In the genomic region with DNA sequence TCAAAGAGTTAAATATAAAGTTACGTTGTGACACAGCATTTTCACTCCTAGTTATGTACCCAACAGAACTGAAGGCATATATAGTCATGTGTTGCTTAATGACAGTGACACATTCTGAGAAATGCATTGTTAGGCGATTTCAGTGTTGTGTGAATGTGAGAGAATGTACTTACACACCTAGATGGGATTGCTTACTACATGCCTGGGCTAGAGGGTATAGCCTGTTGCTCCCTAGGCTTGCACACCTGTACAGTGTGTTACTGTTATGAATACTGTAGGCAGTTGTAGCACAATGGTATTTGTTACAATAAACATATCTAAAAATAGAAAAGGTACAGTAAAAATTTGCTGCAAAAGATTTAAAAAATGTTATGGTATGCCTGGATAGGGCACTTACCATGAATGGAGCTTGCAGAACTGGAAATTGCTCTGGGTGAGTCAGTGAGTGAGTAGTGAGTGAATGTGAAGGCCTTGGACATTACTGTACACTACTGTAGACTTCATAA, we compare ENCODE assay signal across 1 cellular context.
TF ChIP-seq lines count a peak whose summit lies in the region.

No MANE protein-coding gene starts in this region.

TF ChIP-seq in GM12878, 131 proteins besides CTCF, POLR2A, EP300 and RAD21 (continued from another document):
- TF ChIP-seq, protein P1, sequence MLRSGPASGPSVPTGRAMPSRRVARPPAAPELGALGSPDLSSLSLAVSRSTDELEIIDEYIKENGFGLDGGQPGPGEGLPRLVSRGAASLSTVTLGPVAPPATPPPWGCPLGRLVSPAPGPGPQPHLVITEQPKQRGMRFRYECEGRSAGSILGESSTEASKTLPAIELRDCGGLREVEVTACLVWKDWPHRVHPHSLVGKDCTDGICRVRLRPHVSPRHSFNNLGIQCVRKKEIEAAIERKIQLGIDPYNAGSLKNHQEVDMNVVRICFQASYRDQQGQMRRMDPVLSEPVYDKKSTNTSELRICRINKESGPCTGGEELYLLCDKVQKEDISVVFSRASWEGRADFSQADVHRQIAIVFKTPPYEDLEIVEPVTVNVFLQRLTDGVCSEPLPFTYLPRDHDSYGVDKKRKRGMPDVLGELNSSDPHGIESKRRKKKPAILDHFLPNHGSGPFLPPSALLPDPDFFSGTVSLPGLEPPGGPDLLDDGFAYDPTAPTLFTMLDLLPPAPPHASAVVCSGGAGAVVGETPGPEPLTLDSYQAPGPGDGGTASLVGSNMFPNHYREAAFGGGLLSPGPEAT (IDR thresholded peaks at IDR 0.05; ENCODE audit: low read depth), result peak; percentile 49; the same call in 1 of the 2 replicates
- 0 out of 2 replicates have a peak, but pooled peaks have one; percentile 26 for TF ChIP-seq MEF2A (IDR thresholded peaks at IDR 0.05; ENCODE audit: insufficient read depth, low read depth, low read length)
- 0 out of 2 replicates have a peak, but pooled peaks have one; percentile 20 for TF ChIP-seq BCL11A (IDR thresholded peaks at IDR 0.05; ENCODE audit: low read depth, low read length)
- TF ChIP-seq DPF2 (IDR thresholded peaks at IDR 0.05), result no peak; the same call in 1 of the 2 replicates
- 0 out of 2 replicates have a peak, but pooled peaks have one; percentile 5 for TF ChIP-seq NR2F1 (conservative IDR thresholded peaks at IDR 0.05)
- TF ChIP-seq, protein P2, sequence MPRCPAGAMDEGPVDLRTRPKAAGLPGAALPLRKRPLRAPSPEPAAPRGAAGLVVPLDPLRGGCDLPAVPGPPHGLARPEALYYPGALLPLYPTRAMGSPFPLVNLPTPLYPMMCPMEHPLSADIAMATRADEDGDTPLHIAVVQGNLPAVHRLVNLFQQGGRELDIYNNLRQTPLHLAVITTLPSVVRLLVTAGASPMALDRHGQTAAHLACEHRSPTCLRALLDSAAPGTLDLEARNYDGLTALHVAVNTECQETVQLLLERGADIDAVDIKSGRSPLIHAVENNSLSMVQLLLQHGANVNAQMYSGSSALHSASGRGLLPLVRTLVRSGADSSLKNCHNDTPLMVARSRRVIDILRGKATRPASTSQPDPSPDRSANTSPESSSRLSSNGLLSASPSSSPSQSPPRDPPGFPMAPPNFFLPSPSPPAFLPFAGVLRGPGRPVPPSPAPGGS (IDR thresholded peaks at IDR 0.05; ENCODE audit: borderline replicate concordance, insufficient read depth, low read depth, low read length, poor library complexity, severe bottlenecking), result peak; percentile 67
- TF ChIP-seq MTA2 (IDR thresholded peaks at IDR 0.05; ENCODE audit: low read depth), result peak; percentile 68; the same call in 1 of the 2 replicates
- TF ChIP-seq SUZ12 (IDR thresholded peaks at IDR 0.05; ENCODE audit: unreplicated experiment), result no peak
- peak; percentile 94; the same call in 1 of the 2 replicates for TF ChIP-seq BACH1 (IDR thresholded peaks at IDR 0.05; ENCODE audit: borderline replicate concordance)
- TF ChIP-seq MEF2B (IDR thresholded peaks at IDR 0.05; ENCODE audit: partially characterized antibody, poor library complexity, severe bottlenecking), result peak; percentile 21
- peak; percentile 74 for TF ChIP-seq RAD51 (IDR thresholded peaks at IDR 0.05)
- TF ChIP-seq, protein P3, sequence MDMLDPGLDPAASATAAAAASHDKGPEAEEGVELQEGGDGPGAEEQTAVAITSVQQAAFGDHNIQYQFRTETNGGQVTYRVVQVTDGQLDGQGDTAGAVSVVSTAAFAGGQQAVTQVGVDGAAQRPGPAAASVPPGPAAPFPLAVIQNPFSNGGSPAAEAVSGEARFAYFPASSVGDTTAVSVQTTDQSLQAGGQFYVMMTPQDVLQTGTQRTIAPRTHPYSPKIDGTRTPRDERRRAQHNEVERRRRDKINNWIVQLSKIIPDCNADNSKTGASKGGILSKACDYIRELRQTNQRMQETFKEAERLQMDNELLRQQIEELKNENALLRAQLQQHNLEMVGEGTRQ (IDR thresholded peaks at IDR 0.05; ENCODE audit: borderline replicate concordance, low read depth, low read length), result peak; percentile 5; the same call in 1 of the 2 replicates
- TF ChIP-seq JUNB (IDR thresholded peaks at IDR 0.05), result peak; percentile 72
- TF ChIP-seq E2F4 (IDR thresholded peaks at IDR 0.05; ENCODE audit: low read depth, low read length), result no peak
- peak; percentile 62; the same call in 1 of the 2 replicates for TF ChIP-seq NFIC (IDR thresholded peaks at IDR 0.05; ENCODE audit: low read depth, low read length)
- peak in 1 of 2 experiments; percentile 68; a peak in 2 of 4 replicates for TF ChIP-seq BHLHE40 (IDR thresholded peaks at IDR 0.05; ENCODE audit: borderline replicate concordance in 1 of 2, low read depth in 2 of 2, low read length in 1 of 2)
- TF ChIP-seq EGR1 (IDR thresholded peaks at IDR 0.05; ENCODE audit: borderline replicate concordance in 1 of 2, low read depth in 2 of 2, low read length in 2 of 2), result no peak
- TF ChIP-seq CEBPB (IDR thresholded peaks at IDR 0.05; ENCODE audit: borderline replicate concordance in 1 of 2, low read depth in 2 of 2, low read length in 2 of 2), result peak in 1 of 2 experiments; percentile 46; a peak in 1 of 4 replicates
- TF ChIP-seq RFX5 (IDR thresholded peaks at IDR 0.05; ENCODE audit: low read depth, low read length), result 0 out of 2 replicates have a peak, but pooled peaks have one; percentile 39
- TF ChIP-seq IRF4 (IDR thresholded peaks at IDR 0.05; ENCODE audit: low read depth, low read length), result peak; percentile 75
- TF ChIP-seq ATF7 (IDR thresholded peaks at IDR 0.05; ENCODE audit: low read depth), result peak; percentile 65
- TF ChIP-seq IKZF1 (conservative IDR thresholded peaks at IDR 0.05), result peak; percentile 34; the same call in 1 of the 2 replicates
- peak; percentile 47 to 56; a peak in 2 of 4 replicates for TF ChIP-seq IKZF2 (IDR thresholded peaks at IDR 0.05)
- no peak for TF ChIP-seq ZNF622 (IDR thresholded peaks at IDR 0.05)
